ENCODE assay signal across 8 cellular contexts in the genomic region with DNA sequence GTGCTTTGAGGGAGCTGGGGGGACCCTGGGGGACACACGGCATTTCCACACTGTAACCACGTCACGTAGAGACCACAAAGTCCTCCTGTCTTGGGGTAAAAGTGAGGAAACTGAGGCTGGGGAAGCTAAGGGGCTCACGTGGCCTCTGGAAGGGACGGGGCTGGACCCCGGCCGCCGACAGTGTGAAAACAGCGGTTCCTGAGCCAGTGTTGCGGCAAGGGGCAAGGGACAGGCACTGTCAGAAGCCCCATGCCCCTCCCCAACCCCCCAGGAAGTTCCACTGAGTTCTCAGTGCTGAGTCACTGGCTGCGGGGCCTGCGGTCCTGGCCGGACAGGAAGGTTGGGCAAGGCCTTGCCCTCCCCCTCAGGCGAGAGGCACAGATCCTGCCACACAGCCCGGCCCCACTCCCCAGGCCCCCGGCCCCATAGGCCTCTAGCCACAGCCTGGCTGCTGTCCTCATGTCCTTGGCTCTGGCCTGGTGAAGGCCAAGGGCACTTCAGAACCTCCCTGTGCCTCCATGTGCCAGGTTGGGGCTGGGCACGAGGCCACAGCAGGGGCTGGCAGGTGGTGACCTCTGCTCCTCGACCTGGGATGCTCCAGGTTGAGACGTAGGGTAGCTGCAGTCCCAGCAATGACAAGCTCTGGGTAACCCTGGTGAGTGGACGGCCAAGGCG. TPM values are rescaled to one million over a fixed set of nuclear protein-coding genes. Genes with fewer than 3 reads are reported as not detected.
DNase-seq lines count a peak whose midpoint lies in the region; ATAC-seq and TF ChIP-seq lines count a peak whose summit lies in the region.

No MANE protein-coding gene starts in this region.

- peak overlapping the region in 3 of 4 donors; percentile 53 to 75 (median 73) for H3K27ac ChIP-seq in gastroesophageal sphincter
- peak overlapping the region; percentile 28 to 95 (median 84) for H3K27ac ChIP-seq in skin epidermis

- no peaks in the 10 kb centered on the region for H3K36me3 ChIP-seq in gastroesophageal sphincter

- WGBS in gastroesophageal sphincter (ENCODE audit: low coverage in 1 of 2), 2 donors, result 47% methylated on average over 3 of the region's 21 CpGs; no CpG with 5 or more reads in 1 of the 2 donors

- no peaks in the 10 kb centered on the region for H3K9me3 ChIP-seq in gastroesophageal sphincter

- no peaks in the 10 kb centered on the region for H3K27me3 ChIP-seq in gastroesophageal sphincter

- H3K4me1 ChIP-seq in gastroesophageal sphincter, result peaks cover 0 to 43% (median 7%) of the 10 kb centered on the region in 3 donors

- no peak for TF ChIP-seq CTCF in gastroesophageal sphincter (IDR thresholded peaks at IDR 0.05)

- TF ChIP-seq POLR2A in gastroesophageal sphincter (IDR thresholded peaks at IDR 0.05), result no peak

- TF ChIP-seq EP300 in gastroesophageal sphincter (IDR thresholded peaks at IDR 0.05), result no peak

- ATAC-seq in gastroesophageal sphincter (peak; percentile 32), GM18870 (IDR thresholded peaks at IDR 0.05; ENCODE audit: unreplicated experiment) (no peak)

- DNase-seq in H4 (ENCODE audit: low spot score), result peak; percentile 83
- peak; percentile 85 for DNase-seq in SW480 (ENCODE audit: low spot score)
- no peak for DNase-seq in NCI-H524 (lab: John Stamatoyannopoulos, UW)
- DNase-seq in stimulated activated naive CD4-positive, alpha-beta T cell treated with Interleukin-2 at 50 U/mL for 16 hours (lab: John Stamatoyannopoulos, UW), result no peak
- no peak for DNase-seq in stimulated activated CD4-positive, alpha-beta T cell treated with anti-CD3 and anti-CD28 coated beads, Interleukin-2, amount 100 ng/mL, for 24 hours

- H3K4me3 ChIP-seq in gastroesophageal sphincter (no peak overlapping the region), skin epidermis (no peak overlapping the region)

RNA-seq across cellular contexts. Expression of a gene that starts 5.0 kb away (rescaled TPM):
- total RNA-seq in H4 (2014; rRNA removed; shearing (Covaris generic)), result 1.8 and 4.7 TPM in 2 replicates
- 10 to 100 TPM in 3 of 4 donors, 1 to 10 TPM in 1; 6.5 to 28.2 (median 16.2) TPM for total RNA-seq in gastroesophageal sphincter

RNA-seq across cellular contexts. Expression of a gene that starts 11.2 kb away (rescaled TPM):
- total RNA-seq in H4 (2014; rRNA removed; shearing (Covaris generic)), result 22.2 and 30.0 TPM in 2 replicates
- total RNA-seq in gastroesophageal sphincter, result 10 to 100 TPM; 11.2 to 38.5 (median 22.1) TPM

RNA-seq across cellular contexts. Expression of a gene that starts 55.8 kb away (rescaled TPM):
- 30.3 and 33.9 TPM in 2 replicates for total RNA-seq in H4 (2014; rRNA removed; shearing (Covaris generic))
- total RNA-seq in gastroesophageal sphincter, result 10 to 100 TPM; 23.4 to 92.1 (median 72.4) TPM

Comparison
In these comparisons a context has a peak if more than half of its experiments do, and no peak if none do; other contexts are left out.
1. DNase-seq: peak in H4 (single experiment) and SW480 (single experiment); none in NCI-H524 (0 of 2), stimulated activated naive CD4-positive, alpha-beta T cell treated with Interleukin-2 at 50 U/mL for 16 hours (single experiment) and stimulated activated CD4-positive, alpha-beta T cell treated with anti-CD3 and anti-CD28 coated beads, Interleukin-2, amount 100 ng/mL, for 24 hours (0 of 2).